Comparison of ENCODE assay signal across 13 cellular contexts in genomic region chr19:3407556-3408516, GRCh38. TPM values are rescaled to one million over a fixed set of nuclear protein-coding genes. Genes with fewer than 3 reads are reported as not detected.
DNase-seq lines count a peak whose midpoint lies in the region; ATAC-seq and TF ChIP-seq lines count a peak whose summit lies in the region.
"Had no signal": no experiment of that assay in that cellular context is flagged by ENCODE, and none has a peak within 500 bp of the region (broad histone marks: within the 10 kb centered on the region; RNA-seq: fewer than 3 reads in every experiment).

No MANE protein-coding gene starts in this region.

- DNase-seq in GM03348 (ENCODE audit: low spot score) (peak; percentile 65), choroid plexus epithelial cell (ENCODE audit: low read depth) (peak; percentile 57), left lung (no peak), gastrocnemius medialis (peak; percentile 80 to 90), UCSD-AML1 (lab: John Stamatoyannopoulos, UW; ENCODE audit: unreplicated experiment) (no peak)
- DNase-seq in stimulated activated naive CD4-positive, alpha-beta T cell treated with Interleukin-2 at 50 U/mL for 16 hours (lab: John Stamatoyannopoulos, UW) = no peak
- DNase-seq: CD4-positive, CD25-positive, alpha-beta regulatory T cell; effector CD4-positive, alpha-beta T cell; NCI-H748 treated with DMSO at 0.1 percent for 48 hours; stimulated activated naive B cell treated with anti-CD40 and anti-IgM and Interleukin-4, amounts not matched to agents 10 μg/mL and 1 μg/mL and 100 μg/mL, for 72 hours; T-helper 1 cell had no signal

- no peak for ATAC-seq in left lung
- peak; percentile 38 to 41 for ATAC-seq in gastrocnemius medialis
- no peak for ATAC-seq in GM21390 (IDR thresholded peaks at IDR 0.05; ENCODE audit: unreplicated experiment)
- no peak for ATAC-seq in HG02840 (IDR thresholded peaks at IDR 0.05; ENCODE audit: low FRiP score, unreplicated experiment)
- ATAC-seq: stimulated activated naive B cell treated with anti-CD40 and anti-IgM and Interleukin-4, amounts not matched to agents 10 μg/mL and 1 μg/mL and 100 μg/mL, for 72 hours had no signal

- H3K4me3 ChIP-seq in choroid plexus epithelial cell (ENCODE audit: low read depth, low read length) (no peak overlapping the region), left lung (no peak overlapping the region), gastrocnemius medialis (peak overlapping the region; percentile 53 to 73 (median 58))

- intact Hi-C loops in left lung (cut with DNase I) (no loop called here), gastrocnemius medialis (cut with DNase I; ENCODE audit: low total_unique reads) (loop anchor here (2.0 kb wide), 1 partner anchor 43 kb away; no protein-coding TSS in a partner anchor)

- H3K36me3 ChIP-seq in left lung (peaks cover 0 to 51% of the 10 kb centered on the region in 2 donors), gastrocnemius medialis (peaks cover 0 to 2% of the 10 kb centered on the region in 2 donors)

- H3K9me3 ChIP-seq in left lung = no peaks in the 10 kb centered on the region
- no peaks in the 10 kb centered on the region for H3K9me3 ChIP-seq in gastrocnemius medialis

- TF ChIP-seq CTCF in choroid plexus epithelial cell (conservative IDR thresholded peaks at IDR 0.05; ENCODE audit: low read depth, low read length) = no peak
- no peak for TF ChIP-seq CTCF in left lung (IDR thresholded peaks at IDR 0.05)
- TF ChIP-seq CTCF in gastrocnemius medialis (IDR thresholded peaks at IDR 0.05 in 4 of 5, conservative IDR thresholded peaks at IDR 0.05 in 1 of 5) = no peak

- in situ Hi-C loops in gastrocnemius medialis (cut with MboI; ENCODE audit: low sequenced_read_pairs in 4 of 4) = no loop called here

- H3K27me3 ChIP-seq in left lung (no peaks in the 10 kb centered on the region), gastrocnemius medialis (no peaks in the 10 kb centered on the region)

- peak overlapping the region; percentile 63 to 71 for H3K27ac ChIP-seq in left lung
- peak overlapping the region; percentile 98 to 100 (median 98) for H3K27ac ChIP-seq in gastrocnemius medialis

- H3K4me1 ChIP-seq in left lung (peaks cover 13 to 61% of the 10 kb centered on the region in 2 donors), gastrocnemius medialis (peaks cover 75 to 84% of the 10 kb centered on the region in 2 donors)

- TF ChIP-seq POLR2A in gastrocnemius medialis (IDR thresholded peaks at IDR 0.05) = peak; percentile 53 to 79

RNA-seq across cellular contexts. Expression of gene NFIC, which starts 41.5 kb away (rescaled TPM):
- total RNA-seq in left lung = 100 to 1,000 TPM; 138 to 163 TPM
- total RNA-seq in gastrocnemius medialis = 100 to 1,000 TPM in 3 of 4 donors, 10 to 100 TPM in 1; 90.2 to 403 (median 348) TPM

Comparison
In these comparisons a context has a peak if more than half of its experiments do, and no peak if none do; other contexts are left out.
1. DNase-seq: peak in GM03348 (single experiment), choroid plexus epithelial cell (single experiment) and gastrocnemius medialis (2 of 2); none in left lung (0 of 2), stimulated activated naive CD4-positive, alpha-beta T cell treated with Interleukin-2 at 50 U/mL for 16 hours (single experiment) and UCSD-AML1 (single experiment).
2. H3K4me3 ChIP-seq: peak in gastrocnemius medialis (4 of 4); none in choroid plexus epithelial cell (single experiment) and left lung (0 of 2).
3. ATAC-seq: peak in gastrocnemius medialis (2 of 2); none in left lung (single experiment), GM21390 (single experiment) and HG02840 (single experiment).